Comparison of ENCODE assay signal across 27 cellular contexts in the genomic region with DNA sequence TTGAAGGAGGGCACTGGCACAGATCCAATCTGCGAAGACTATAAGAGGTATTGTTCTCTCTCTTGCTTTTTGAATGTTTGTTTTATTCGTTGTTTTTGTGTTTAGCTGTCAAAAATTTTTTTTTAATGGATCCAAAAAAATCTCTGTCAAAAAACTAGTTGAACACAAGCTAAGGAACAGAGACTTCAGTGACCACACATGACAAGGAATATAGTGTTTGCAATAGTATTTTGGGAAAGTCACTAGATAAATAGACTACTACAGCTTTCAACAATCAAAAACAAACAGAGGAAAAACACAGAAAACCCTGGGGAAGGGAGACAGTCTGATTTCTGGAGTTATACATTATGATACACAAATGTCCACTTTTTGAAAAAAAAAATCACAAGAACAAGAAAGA.
"Had no signal": no experiment of that assay in that cellular context is flagged by ENCODE, and none has a peak within 500 bp of the region (broad histone marks: within the 10 kb centered on the region; RNA-seq: fewer than 3 reads in every experiment).

No MANE protein-coding gene starts in this region.

- ATAC-seq: left colon; left lung; lower lobe of right lung; naive thymus-derived CD8-positive, alpha-beta T cell; pancreas; right cardiac atrium; sciatic nerve; stimulated activated naive B cell treated with anti-CD40 and anti-IgM and Interleukin-4, amounts not matched to agents 10 μg/mL and 1 μg/mL and 100 μg/mL, for 72 hours; stimulated activated naive CD8-positive, alpha-beta T cell treated with anti-CD3 and anti-CD28 coated beads, Interleukin-15, Interleukin-2, amounts not matched to agents 100 U/mL and 50 U/mL, for 24 hours had no signal

- H3K27ac ChIP-seq: left lung, lower lobe of right lung, pancreas, prostate gland, skin epidermis, tibial nerve, uterus had no signal

- H3K4me3 Mint-ChIP-seq: naive thymus-derived CD8-positive, alpha-beta T cell; nephron; neural crest cell; stimulated activated naive B cell treated with anti-CD40 and anti-IgM and Interleukin-4, amounts not matched to agents 10 μg/mL and 1 μg/mL and 100 μg/mL, for 72 hours; type B pancreatic cell had no signal

- H3K27ac Mint-ChIP-seq: naive thymus-derived CD8-positive, alpha-beta T cell; nephron; stimulated activated naive B cell treated with anti-CD40 and anti-IgM and Interleukin-4, amounts not matched to agents 10 μg/mL and 1 μg/mL and 100 μg/mL, for 72 hours; type B pancreatic cell had no signal

- FAIRE-seq: kidney, pancreas had no signal

- H3K36me3 ChIP-seq: left lung, lower lobe of right lung, pancreas, prostate gland, tibial nerve, uterus had no signal

- H3K27me3 ChIP-seq: left lung, pancreas, tibial nerve, uterus had no signal

- H3K4me3 ChIP-seq: left lung, lower lobe of right lung, pancreas, prostate gland, skin epidermis, tibial nerve, uterus had no signal

- H3K4me1 ChIP-seq: lower lobe of right lung, pancreas, prostate gland, tibial nerve, uterus had no signal

- H3K4me1 Mint-ChIP-seq: nephron; neural crest cell; stimulated activated naive B cell treated with anti-CD40 and anti-IgM and Interleukin-4, amounts not matched to agents 10 μg/mL and 1 μg/mL and 100 μg/mL, for 72 hours had no signal

- H3K9me3 ChIP-seq: prostate gland had no signal

- DNase-seq: hippocampal formation; kidney; left colon; left lung; lower lobe of right lung; mammary epithelial cell; mesenchymal stem cell; naive thymus-derived CD8-positive, alpha-beta T cell; nucleus accumbens; pancreas; posterior cingulate gyrus; retina; right cardiac atrium; stimulated activated CD4-positive, alpha-beta T cell treated with anti-CD3 and anti-CD28 coated beads, Interleukin-12 subunit alpha, Interleukin-12 subunit beta, amount 100 ng/mL, for 4 hours; stimulated activated CD4-positive, alpha-beta T cell treated with anti-CD3 and anti-CD28 coated beads, Interleukin-15, amount 100 ng/mL, for 24 hours; stimulated activated CD4-positive, alpha-beta T cell treated with anti-CD3 and anti-CD28 coated beads, Interleukin-2, amount 100 ng/mL, for 24 hours; stimulated activated CD4-positive, alpha-beta T cell treated with anti-CD3 and anti-CD28 coated beads, Interleukin-4, amount 100 ng/mL, for 1 hour; stimulated activated naive B cell treated with anti-CD40 and anti-IgM and Interleukin-4, amounts not matched to agents 10 μg/mL and 1 μg/mL and 100 μg/mL, for 72 hours; stimulated activated naive CD8-positive, alpha-beta T cell treated with anti-CD3 and anti-CD28 coated beads, Interleukin-15, Interleukin-2, amounts not matched to agents 100 U/mL and 50 U/mL, for 24 hours; uterus had no signal
